ENCODE assay signal across 12 cellular contexts in genomic region chr6:79670789-79671188, GRCh38. TPM values are rescaled to one million over a fixed set of nuclear protein-coding genes. Genes with fewer than 3 reads are reported as not detected.
DNase-seq lines count a peak whose midpoint lies in the region; ATAC-seq and TF ChIP-seq lines count a peak whose summit lies in the region.
"Had no signal": no experiment of that assay in that cellular context is flagged by ENCODE, and none has a peak within 500 bp of the region (broad histone marks: within the 10 kb centered on the region; RNA-seq: fewer than 3 reads in every experiment).

No MANE protein-coding gene starts in this region.

- H3K4me3 ChIP-seq in body of pancreas (no peak overlapping the region), mucosa of stomach (ENCODE audit: low read length) (no peak overlapping the region)
- H3K4me3 ChIP-seq: coronary artery had no signal

- H3K27me3 ChIP-seq in body of pancreas: no peaks in the 10 kb centered on the region
- H3K27me3 ChIP-seq in mucosa of stomach (ENCODE audit: control insufficient read depth, insufficient read depth, low read length): no peaks in the 10 kb centered on the region

- DNase-seq in DMS53 treated with DMSO at 0.1 percent for 48 hours (lab: John Stamatoyannopoulos, UW; ENCODE audit: unreplicated experiment): peak; percentile 91
- peak; percentile 53 for DNase-seq in NCI-H2107 (lab: John Stamatoyannopoulos, UW)
- no peak for DNase-seq in body of pancreas
- no peak for DNase-seq in middle frontal gyrus (ENCODE audit: extremely low spot score, low spot score)
- no peak for DNase-seq in GM03348 (ENCODE audit: low spot score)
- DNase-seq: midbrain, NCI-H226 had no signal

- H3K9me3 ChIP-seq in body of pancreas: no peaks in the 10 kb centered on the region
- no peaks in the 10 kb centered on the region for H3K9me3 ChIP-seq in mucosa of stomach (ENCODE audit: control insufficient read depth, low read length)

- intact Hi-C loops in body of pancreas (cut with DNase I): no loop called here

- no peak for TF ChIP-seq POLR2A in body of pancreas (IDR thresholded peaks at IDR 0.05)

- H3K27ac ChIP-seq in body of pancreas: peak overlapping the region; percentile 33 to 73 (median 56)
- H3K27ac ChIP-seq: C4-2B, coronary artery had no signal

- 86 to 89% methylated on average over 2 of the region's 2 CpGs for WGBS in body of pancreas, 2 donors

- H3K36me3 ChIP-seq in body of pancreas (replicated peaks in 1 of 2; ENCODE audit: insufficient read depth in 1 of 2, low read depth in 2 of 2): no peaks in the 10 kb centered on the region
- H3K36me3 ChIP-seq in mucosa of stomach (ENCODE audit: control insufficient read depth, insufficient read depth, low read length): no peaks in the 10 kb centered on the region

- no peak for TF ChIP-seq CTCF in body of pancreas (IDR thresholded peaks at IDR 0.05)

- peaks cover 44% of the 10 kb centered on the region for H3K4me1 ChIP-seq in body of pancreas
- peaks cover 61% of the 10 kb centered on the region for H3K4me1 ChIP-seq in mucosa of stomach (ENCODE audit: control insufficient read depth, insufficient read depth, low read length)

- peak overlapping the region; percentile 35 for H3K9ac ChIP-seq in mucosa of stomach (ENCODE audit: low read length)

- ATAC-seq in body of pancreas: no peak
- ATAC-seq in HG02840 (IDR thresholded peaks at IDR 0.05; ENCODE audit: low FRiP score, unreplicated experiment): no peak
- ATAC-seq in GM18511 (IDR thresholded peaks at IDR 0.05; ENCODE audit: unreplicated experiment): no peak

RNA-seq across cellular contexts. Expression of gene SH3BGRL2, which starts 39.7 kb away (rescaled TPM):
- total RNA-seq in body of pancreas: 10 to 100 TPM; 26.4 to 29.1 TPM

Comparison
In these comparisons a context has a peak if more than half of its experiments do, and no peak if none do; other contexts are left out.
1. DNase-seq: peak in DMS53 treated with DMSO at 0.1 percent for 48 hours (single experiment) and NCI-H2107 (single experiment); none in body of pancreas (0 of 4), middle frontal gyrus (single experiment) and GM03348 (single experiment).